ENCODE assay signal across 10 cellular contexts in the genomic region with DNA sequence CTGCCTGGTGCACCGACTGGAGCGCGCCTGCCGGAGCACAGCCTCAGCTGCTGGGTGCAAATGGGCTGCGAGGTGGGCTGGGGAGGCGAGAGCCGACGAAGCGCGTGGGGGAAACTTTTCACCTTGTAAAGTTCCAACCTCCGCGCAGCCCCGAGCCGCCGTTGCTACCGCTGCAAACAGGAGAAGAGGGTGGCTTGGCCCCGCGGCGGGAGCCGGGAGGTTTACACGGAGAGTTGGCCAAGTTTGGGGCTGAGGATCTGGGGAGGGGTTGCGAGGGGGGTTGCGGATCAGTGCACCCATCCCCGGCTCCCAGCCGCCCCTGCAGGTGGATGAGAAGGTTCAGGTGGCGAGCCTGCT. TPM values are rescaled to one million over a fixed set of nuclear protein-coding genes. Genes with fewer than 3 reads are reported as not detected.
DNase-seq lines count a peak whose midpoint lies in the region; ATAC-seq and TF ChIP-seq lines count a peak whose summit lies in the region.
"Had no signal": no experiment of that assay in that cellular context is flagged by ENCODE, and none has a peak within 500 bp of the region (broad histone marks: within the 10 kb centered on the region; RNA-seq: fewer than 3 reads in every experiment).

No MANE protein-coding gene starts in this region.

- H2BK12ac ChIP-seq in mesenchymal stem cell (ENCODE audit: low read length in 2 of 2), result no peak overlapping the region

- TF ChIP-seq POLR2A in upper lobe of left lung (IDR thresholded peaks at IDR 0.05), result no peak

- H3K27me3 ChIP-seq in dorsolateral prefrontal cortex (peaks cover 0 to 89% (median 4%) of the 10 kb centered on the region in 45 donors), mesenchymal stem cell (ENCODE audit: control insufficient read depth in 1 of 2, insufficient read depth in 1 of 2, low read length in 2 of 2) (peaks cover 53 to 83% of the 10 kb centered on the region in 2 experiments), upper lobe of left lung (peaks cover 0 to 22% (median 9%) of the 10 kb centered on the region in 4 donors)

- no peak overlapping the region for H2AK5ac ChIP-seq in mesenchymal stem cell (ENCODE audit: low read length, severe bottlenecking)

- peaks cover 4% of the 10 kb centered on the region for H3K9me3 ChIP-seq in mesenchymal stem cell (ENCODE audit: control insufficient read depth, low read length)
- H3K9me3 ChIP-seq in upper lobe of left lung, result no peaks in the 10 kb centered on the region

- H2BK120ac ChIP-seq in mesenchymal stem cell (ENCODE audit: low read depth, low read length), result no peak overlapping the region

- no peak overlapping the region for H2BK15ac ChIP-seq in mesenchymal stem cell (ENCODE audit: low read depth, poor library complexity, severe bottlenecking)

- no peak for ATAC-seq in upper lobe of left lung (ENCODE audit: low FRiP score in 2 of 2)
- ATAC-seq in GM18867 (IDR thresholded peaks at IDR 0.05; ENCODE audit: unreplicated experiment), result no peak
- ATAC-seq: stimulated activated naive CD8-positive, alpha-beta T cell treated with anti-CD3 and anti-CD28 coated beads, Interleukin-15, amount 100 ng/mL, for 72 hours had no signal

- TF ChIP-seq CTCF in dorsolateral prefrontal cortex (IDR thresholded peaks at IDR 0.05 in 54 of 56, conservative IDR thresholded peaks at IDR 0.05 in 2 of 56; ENCODE audit: low read depth in 1 of 56, partially characterized antibody in 56 of 56), result no peak
- TF ChIP-seq CTCF in upper lobe of left lung (IDR thresholded peaks at IDR 0.05), result no peak

- no peak overlapping the region for H3K18ac ChIP-seq in mesenchymal stem cell (ENCODE audit: low read depth in 1 of 2, low read length in 2 of 2)

- H3K4me1 ChIP-seq in mesenchymal stem cell (ENCODE audit: control insufficient read depth, insufficient read depth, low read depth, low read length), result peaks cover 29% of the 10 kb centered on the region
- peaks cover 0 to 29% (median 0%) of the 10 kb centered on the region in 4 donors for H3K4me1 ChIP-seq in upper lobe of left lung

- H3K79me1 ChIP-seq in mesenchymal stem cell (replicated peaks; ENCODE audit: low read length, poor library complexity, severe bottlenecking), result no peaks in the 10 kb centered on the region

- no peak overlapping the region for H4K8ac ChIP-seq in mesenchymal stem cell (ENCODE audit: low read length)

- H3K27ac ChIP-seq in dorsolateral prefrontal cortex (peak overlapping the region in 57 of 59 donors; percentile 29 to 93 (median 81)), mesenchymal stem cell (ENCODE audit: low read length, poor library complexity, severe bottlenecking) (no peak overlapping the region), upper lobe of left lung (peak overlapping the region in 3 of 4 donors; percentile 24 to 70 (median 46))

- H3K36me3 ChIP-seq in mesenchymal stem cell (ENCODE audit: control insufficient read depth in 1 of 2, insufficient read depth in 2 of 2, low read depth in 1 of 2, low read length in 2 of 2) (no peaks in the 10 kb centered on the region), upper lobe of left lung (no peaks in the 10 kb centered on the region)

- WGBS in mesenchymal stem cell, result 2% methylated on average over 26 of the region's 26 CpGs
- 3 to 4% methylated on average over 19 to 26 of the region's 26 CpGs for WGBS in upper lobe of left lung, 2 donors

- intact Hi-C loops in dorsolateral prefrontal cortex (cut with DNase I), result loop anchor here in 1 of 2 donors (10.0 kb wide), 1 partner anchor 660 kb away; no protein-coding TSS in a partner anchor

- H2BK5ac ChIP-seq in mesenchymal stem cell (ENCODE audit: low read depth, low read length, poor library complexity, severe bottlenecking), result no peak overlapping the region

- H3K23ac ChIP-seq in mesenchymal stem cell (ENCODE audit: low read length in 2 of 2), result peak overlapping the region in 1 of 2 experiments; percentile 91

- no peak overlapping the region for H3K4ac ChIP-seq in mesenchymal stem cell (ENCODE audit: low read depth in 1 of 2, low read length in 2 of 2)

- peak overlapping the region; percentile 29 to 76 (median 62) for H3K4me3 ChIP-seq in dorsolateral prefrontal cortex
- H3K4me3 ChIP-seq in mesenchymal stem cell (ENCODE audit: insufficient read depth in 1 of 2, low read depth in 1 of 2, low read length in 2 of 2), result peak overlapping the region; percentile 68 to 77
- H3K4me3 ChIP-seq in upper lobe of left lung, result peak overlapping the region; percentile 25 to 52 (median 39)

- H3K14ac ChIP-seq in mesenchymal stem cell (ENCODE audit: low read length in 2 of 2), result no peak overlapping the region

- peak overlapping the region; percentile 100 for H3K4me2 ChIP-seq in mesenchymal stem cell (ENCODE audit: low read length, poor library complexity, severe bottlenecking)

- H2AFZ ChIP-seq in mesenchymal stem cell (ENCODE audit: low read depth, low read length), result peak overlapping the region; percentile 62

- peak overlapping the region; percentile 59 for H3K9ac ChIP-seq in mesenchymal stem cell (ENCODE audit: low read length)

- TF ChIP-seq EP300 in upper lobe of left lung (IDR thresholded peaks at IDR 0.05), result no peak

- peak in 2 of 3 experiments; percentile 80 to 83 for DNase-seq in NCI-H1417 (lab: John Stamatoyannopoulos, UW)
- DNase-seq in NCI-H1417 treated with DMSO at 0.1 percent for 48 hours (lab: John Stamatoyannopoulos, UW), result no peak
- DNase-seq in dorsolateral prefrontal cortex, result peak in 3 of 10 donors; percentile 31 to 43 (median 41)
- DNase-seq in mesenchymal stem cell, result no peak
- peak in 1 of 2 donors; percentile 81 for DNase-seq in upper lobe of left lung
- no peak for DNase-seq in germinal center (ENCODE audit: low spot score)
- DNase-seq in NCI-H1694 (lab: John Stamatoyannopoulos, UW), result no peak
- DNase-seq: stimulated activated naive CD8-positive, alpha-beta T cell treated with anti-CD3 and anti-CD28 coated beads, Interleukin-15, amount 100 ng/mL, for 72 hours had no signal

- no peak overlapping the region for H4K91ac ChIP-seq in mesenchymal stem cell (ENCODE audit: low read length)

RNA-seq across cellular contexts. Expression of gene FAT3, which starts 0.6 kb away (rescaled TPM):
- total RNA-seq in dorsolateral prefrontal cortex (100 to 1,000 TPM in 63 of 120 experiments, 10 to 100 TPM in 57; 28.1 to 164 (median 104) TPM), upper lobe of left lung (1 to 10 TPM; 2.7 to 9.8 (median 4.3) TPM)
- polyA plus RNA-seq in mesenchymal stem cell (2013, experiment 1 of 2), result 0.01 TPM
- polyA plus RNA-seq in mesenchymal stem cell (2013, experiment 2 of 2), result under 0.01 TPM
- total RNA-seq: activated naive CD8-positive, alpha-beta T cell treated with anti-CD3 and anti-CD28 coated beads, Interleukin-2, amount 10 ng/mL, durations not matched to agents 7 days and 5 days had no signal

Comparison
In these comparisons a context has a peak if more than half of its experiments do, and no peak if none do; other contexts are left out.
1. DNase-seq: peak in NCI-H1417 (2 of 3); none in NCI-H1417 treated with DMSO at 0.1 percent for 48 hours (single experiment), mesenchymal stem cell (single experiment), germinal center (single experiment) and NCI-H1694 (single experiment).
2. Peak in every context shown above with its lines, with median percentiles within 50 percentile points of each other: H3K4me3 ChIP-seq.